In the genomic region with DNA sequence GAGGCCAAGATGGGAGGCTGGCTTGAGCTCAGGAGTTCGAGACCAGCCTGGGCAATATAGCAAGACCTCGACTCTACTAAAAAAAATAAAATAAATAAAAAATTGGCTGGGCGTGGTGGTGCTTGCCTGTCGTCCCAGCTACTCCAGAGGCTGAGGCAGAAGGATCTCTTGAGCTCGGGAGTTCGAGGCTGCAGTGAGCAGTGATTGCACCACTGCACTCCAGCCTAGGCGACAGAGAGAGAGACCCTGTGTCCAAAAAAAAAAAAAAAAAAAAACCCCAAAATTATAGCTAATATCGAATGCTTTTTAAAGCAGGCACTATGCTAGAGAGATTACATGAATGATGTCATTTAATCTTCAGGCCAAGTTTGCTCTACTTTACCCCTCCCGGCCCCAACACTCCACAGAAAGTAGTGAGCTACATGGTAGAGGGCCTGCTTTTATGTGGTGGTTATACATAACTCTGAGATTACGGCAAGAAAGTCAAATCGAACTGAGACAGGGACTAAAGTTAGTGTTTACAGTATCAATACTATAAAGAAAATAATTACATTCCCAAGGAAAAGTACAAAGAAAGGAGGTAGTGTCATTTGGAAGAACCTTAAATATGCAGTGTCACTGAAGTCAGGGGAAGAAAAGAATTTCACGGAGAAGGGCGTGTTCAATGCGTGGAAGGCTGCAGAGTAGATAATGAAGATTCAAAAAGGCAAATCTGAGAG, we compare ENCODE assay signal across 8 cellular contexts. TPM values are rescaled to one million over a fixed set of nuclear protein-coding genes. Genes with fewer than 3 reads are reported as not detected.
DNase-seq lines count a peak whose midpoint lies in the region; ATAC-seq and TF ChIP-seq lines count a peak whose summit lies in the region.

No MANE protein-coding gene starts in this region.

- in situ Hi-C loops in brain microvascular endothelial cell (cut with HindIII; ENCODE audit: low pct_ligation_motif_present, low sequenced_read_pairs), result no loop called here

- BruUV-seq in A673 (replicated peaks; lab: Mats Ljungman, UMichigan), result TSS peak; percentile 64

- CTCF ChIA-PET in A673 (lab: Charles Lee), result no interaction called here

- H3K27ac ChIP-seq in A673 (ENCODE audit: low read depth, low read length, poor library complexity, severe bottlenecking), result peak overlapping the region; percentile 88
- H3K27ac ChIP-seq in brain microvascular endothelial cell, result peak overlapping the region; percentile 86

- H3K4me1 ChIP-seq in A673 (ENCODE audit: insufficient read depth, low read length, poor library complexity, severe bottlenecking) (peaks cover 12% of the 10 kb centered on the region), mucosa of descending colon (ENCODE audit: low read depth) (peaks cover 11% of the 10 kb centered on the region)

- no peak for ATAC-seq in mucosa of descending colon
- no peak for ATAC-seq in HG03097 (IDR thresholded peaks at IDR 0.05; ENCODE audit: low FRiP score, unreplicated experiment)
- ATAC-seq in HG03280 (IDR thresholded peaks at IDR 0.05; ENCODE audit: unreplicated experiment), result no peak
- no peak for ATAC-seq in left colon

- DNase-seq in A673 (ENCODE audit: low spot score) (no peak), HFF-Myc (ENCODE audit: extremely low read depth, low read depth) (no peak), brain microvascular endothelial cell (no peak), mucosa of descending colon (no peak), LoVo (ENCODE audit: low spot score) (no peak), left colon (no peak)

- H3K36me3 ChIP-seq in A673 (ENCODE audit: insufficient read depth, low read length, poor library complexity, severe bottlenecking) (no peaks in the 10 kb centered on the region), brain microvascular endothelial cell (replicated peaks) (no peaks in the 10 kb centered on the region), mucosa of descending colon (ENCODE audit: low read depth) (no peaks in the 10 kb centered on the region)

- H3K27me3 ChIP-seq in A673 (replicated peaks; ENCODE audit: insufficient read depth, low read depth, low read length, poor library complexity), result no peaks in the 10 kb centered on the region
- no peaks in the 10 kb centered on the region for H3K27me3 ChIP-seq in brain microvascular endothelial cell (replicated peaks)

- no peaks in the 10 kb centered on the region for H3K9me3 ChIP-seq in A673 (ENCODE audit: low read depth, low read length, poor library complexity, severe bottlenecking)
- no peaks in the 10 kb centered on the region for H3K9me3 ChIP-seq in mucosa of descending colon

- no peak for TF ChIP-seq CTCF in A673 (conservative IDR thresholded peaks at IDR 0.05; ENCODE audit: low read depth, low read length)
- no peak for TF ChIP-seq CTCF in HFF-Myc (IDR thresholded peaks at IDR 0.05; ENCODE audit: low read depth, low read length, missing control alignments)
- TF ChIP-seq CTCF in brain microvascular endothelial cell (IDR thresholded peaks at IDR 0.05; ENCODE audit: low read depth, low read length, missing control alignments), result no peak
- TF ChIP-seq CTCF in mucosa of descending colon (IDR thresholded peaks at IDR 0.05), result no peak

- POLR2A ChIA-PET in A673 (lab: Charles Lee; ENCODE audit: low non-redundant PET), result no interaction called here

- H3K4me3 ChIP-seq in A673 (ENCODE audit: low read depth, low read length, poor library complexity, severe bottlenecking) (peak overlapping the region; percentile 94), HFF-Myc (replicated peaks; ENCODE audit: low read depth, low read length) (peak overlapping the region; percentile 94), brain microvascular endothelial cell (ENCODE audit: low read depth, low read length) (peak overlapping the region; percentile 93), mucosa of descending colon (peak overlapping the region; percentile 96)

- intact Hi-C loops in A673 (cut with micrococcal nuclease; ENCODE audit: unreplicated experiment), result loop anchor here (5.0 kb wide), 1 partner anchor 485 kb away; no protein-coding TSS in a partner anchor
- intact Hi-C loops in mucosa of descending colon (cut with DNase I, micrococcal nuclease), result no loop called here
- intact Hi-C loops in left colon (cut with DNase I, micrococcal nuclease), result no loop called here

RNA-seq across cellular contexts. Expression of a gene that starts 1.1 kb away (rescaled TPM):
- total RNA-seq in A673 (2021) (42.2 and 48.4 TPM in 2 replicates), mucosa of descending colon (10 to 100 TPM; 34.9 to 36.4 (median 35.9) TPM), left colon (10 to 100 TPM; 30.6 to 34.0 TPM)
